Comparison of ENCODE assay signal across 16 cellular contexts in genomic region chr20:62241501-62241900, GRCh38. TPM values are rescaled to one million over a fixed set of nuclear protein-coding genes. Genes with fewer than 3 reads are reported as not detected.
DNase-seq lines count a peak whose midpoint lies in the region; ATAC-seq and FAIRE-seq lines count a peak whose summit lies in the region.
"Had no signal": no experiment of that assay in that cellular context is flagged by ENCODE, and none has a peak within 500 bp of the region (broad histone marks: within the 10 kb centered on the region; RNA-seq: fewer than 3 reads in every experiment).

No MANE protein-coding gene starts in this region.

- no peaks in the 10 kb centered on the region for H3K27me3 Mint-ChIP-seq in activated CD4-positive, alpha-beta T cell treated with anti-CD3 and anti-CD28 coated beads, Interleukin-2, amount 10 ng/mL, durations not matched to agents 7 days and 5 days
- no peaks in the 10 kb centered on the region for H3K27me3 Mint-ChIP-seq in T-cell

- POLR2A ChIA-PET in activated CD4-positive, alpha-beta T cell treated with anti-CD3 and anti-CD28 coated beads, Interleukin-2, amount 10 ng/mL, durations not matched to agents 7 days and 5 days (lab: Charles Lee): no interaction called here
- POLR2A ChIA-PET in T-cell (lab: Charles Lee): no interaction called here

- WGBS in esophagus, 2 donors: 44 to 55% methylated on average over 10 of the region's 10 CpGs
- WGBS in small intestine, 3 donors: 19 to 61% (median 32%) methylated on average over 10 of the region's 10 CpGs

- H3K4me3 ChIP-seq in esophagus (ENCODE audit: low read depth in 1 of 2, low read length in 2 of 2) (no peak overlapping the region), small intestine (ENCODE audit: low read depth in 1 of 2, low read length in 2 of 2) (no peak overlapping the region)
- H3K4me3 ChIP-seq: dorsolateral prefrontal cortex had no signal

- H3K27me3 ChIP-seq in esophagus (ENCODE audit: control insufficient read depth in 1 of 2, insufficient read depth in 2 of 2, low read length in 2 of 2) (no peaks in the 10 kb centered on the region), small intestine (ENCODE audit: control insufficient read depth in 2 of 2, insufficient read depth in 2 of 2, low read length in 2 of 2) (no peaks in the 10 kb centered on the region)
- H3K27me3 ChIP-seq: dorsolateral prefrontal cortex had no signal

- FAIRE-seq in small intestine (lab: Jason Lieb, UNC): no peak

- CTCF ChIA-PET in activated CD4-positive, alpha-beta T cell treated with anti-CD3 and anti-CD28 coated beads, Interleukin-2, amount 10 ng/mL, durations not matched to agents 7 days and 5 days (lab: Charles Lee): no interaction called here
- CTCF ChIA-PET in T-cell (lab: Charles Lee): no interaction called here

- H3K27ac Mint-ChIP-seq in activated CD4-positive, alpha-beta T cell treated with anti-CD3 and anti-CD28 coated beads, Interleukin-2, amount 10 ng/mL, durations not matched to agents 7 days and 5 days: peak overlapping the region; percentile 76
- no peak overlapping the region for H3K27ac Mint-ChIP-seq in T-cell

- no peak for ATAC-seq in T-cell (replicated peaks in 1 of 4)
- ATAC-seq in GM19397 (IDR thresholded peaks at IDR 0.05; ENCODE audit: unreplicated experiment): no peak
- ATAC-seq in HG03442 (IDR thresholded peaks at IDR 0.05; ENCODE audit: unreplicated experiment): no peak
- ATAC-seq in GM19035 (IDR thresholded peaks at IDR 0.05; ENCODE audit: unreplicated experiment): no peak

- peaks cover 51% of the 10 kb centered on the region for H3K4me1 Mint-ChIP-seq in activated CD4-positive, alpha-beta T cell treated with anti-CD3 and anti-CD28 coated beads, Interleukin-2, amount 10 ng/mL, durations not matched to agents 7 days and 5 days
- peaks cover 53 to 64% (median 59%) of the 10 kb centered on the region in 3 donors for H3K4me1 Mint-ChIP-seq in T-cell

- H3K36me3 Mint-ChIP-seq in activated CD4-positive, alpha-beta T cell treated with anti-CD3 and anti-CD28 coated beads, Interleukin-2, amount 10 ng/mL, durations not matched to agents 7 days and 5 days (ENCODE audit: low read depth): peaks cover 5% of the 10 kb centered on the region
- peaks cover 11% of the 10 kb centered on the region for H3K36me3 Mint-ChIP-seq in T-cell

- H3K4me1 ChIP-seq in esophagus (ENCODE audit: control insufficient read depth in 2 of 2, insufficient read depth in 2 of 2, low read length in 1 of 2) (peaks cover 6 to 37% of the 10 kb centered on the region in 2 donors), small intestine (ENCODE audit: control insufficient read depth in 2 of 2, insufficient read depth in 1 of 2, low read depth in 1 of 2, low read length in 1 of 2) (peaks cover 9% of the 10 kb centered on the region in 2 donors)

- H3K9me3 ChIP-seq in esophagus (ENCODE audit: control insufficient read depth in 2 of 2, insufficient read depth in 1 of 2, low read depth in 1 of 2, low read length in 1 of 2) (no peaks in the 10 kb centered on the region), small intestine (ENCODE audit: control insufficient read depth, low read depth) (no peaks in the 10 kb centered on the region)

- no peak overlapping the region for H3K4me3 Mint-ChIP-seq in activated CD4-positive, alpha-beta T cell treated with anti-CD3 and anti-CD28 coated beads, Interleukin-2, amount 10 ng/mL, durations not matched to agents 7 days and 5 days
- H3K4me3 Mint-ChIP-seq in T-cell: peak overlapping the region; percentile 9 to 75 (median 41)

- DNase-seq in activated CD4-positive, alpha-beta T cell treated with anti-CD3 and anti-CD28 coated beads, Interleukin-2, amount 10 ng/mL, durations not matched to agents 7 days and 5 days: no peak
- DNase-seq in activated CD4-positive, alpha-beta T cell treated with anti-CD3 and anti-CD28 coated beads for 48 hours: no peak
- no peak for DNase-seq in T-cell
- peak; percentile 94 for DNase-seq in small intestine
- DNase-seq: activated CD4-positive, alpha-beta T cell treated with anti-CD3 and anti-CD28 coated beads for 1 hour; dorsolateral prefrontal cortex; NCI-H1092; NCI-H510A treated with DMSO at 0.1 percent for 48 hours; posterior cingulate gyrus had no signal

- H3K36me3 ChIP-seq in esophagus (ENCODE audit: control insufficient read depth in 2 of 2, insufficient read depth in 2 of 2, low read length in 1 of 2): peaks cover 0 to 17% of the 10 kb centered on the region in 2 donors
- no peaks in the 10 kb centered on the region for H3K36me3 ChIP-seq in small intestine (ENCODE audit: control insufficient read depth in 2 of 2, insufficient read depth in 2 of 2, low read length in 2 of 2)

- H3K9me3 Mint-ChIP-seq in activated CD4-positive, alpha-beta T cell treated with anti-CD3 and anti-CD28 coated beads, Interleukin-2, amount 10 ng/mL, durations not matched to agents 7 days and 5 days: no peaks in the 10 kb centered on the region
- H3K9me3 Mint-ChIP-seq in T-cell: no peaks in the 10 kb centered on the region

- peak overlapping the region; percentile 86 to 88 for H3K27ac ChIP-seq in esophagus (ENCODE audit: low read depth in 2 of 2, low read length in 1 of 2)
- peak overlapping the region; percentile 76 to 88 for H3K27ac ChIP-seq in small intestine (ENCODE audit: low read depth in 1 of 2, low read length in 1 of 2)
- H3K27ac ChIP-seq: dorsolateral prefrontal cortex had no signal

RNA-seq across cellular contexts. Expression of gene OSBPL2, which starts 3.2 kb away (rescaled TPM):
- 10 to 100 TPM; 30.2 to 30.9 TPM for total RNA-seq in activated CD4-positive, alpha-beta T cell treated with anti-CD3 and anti-CD28 coated beads, Interleukin-2, amount 10 ng/mL, durations not matched to agents 7 days and 5 days
- 10 to 100 TPM; 57.0 to 70.1 (median 63.0) TPM for total RNA-seq in T-cell
- polyA plus RNA-seq in esophagus (10 to 100 TPM; 31.2 to 32.3 TPM), small intestine (10 to 100 TPM; 19.9 to 30.4 (median 28.1) TPM)

RNA-seq across cellular contexts. Expression of gene HRH3, which starts 21.4 kb away (rescaled TPM):
- not detected for total RNA-seq in activated CD4-positive, alpha-beta T cell treated with anti-CD3 and anti-CD28 coated beads, Interleukin-2, amount 10 ng/mL, durations not matched to agents 7 days and 5 days
- total RNA-seq in T-cell: not detected
- polyA plus RNA-seq in esophagus (under 1 TPM in 1 of 2 donors, not detected in 1; 0.02 TPM), small intestine (under 1 TPM in 1 of 3 donors, not detected in 2; 0.31 TPM)
- total RNA-seq: A172, G401, mesenteric fat pad had no signal

RNA-seq across cellular contexts. Expression of gene MTG2, which starts 58.7 kb away (rescaled TPM):
- 10 to 100 TPM; 33.6 to 37.3 TPM for total RNA-seq in activated CD4-positive, alpha-beta T cell treated with anti-CD3 and anti-CD28 coated beads, Interleukin-2, amount 10 ng/mL, durations not matched to agents 7 days and 5 days
- total RNA-seq in T-cell: 10 to 100 TPM; 21.1 to 51.9 (median 44.1) TPM
- polyA plus RNA-seq in esophagus (10 to 100 TPM; 19.4 to 25.4 TPM), small intestine (10 to 100 TPM; 24.9 to 39.4 (median 34.4) TPM)
